Comparison of ENCODE assay signal across 8 cellular contexts in genomic region chr20:31684153-31685003, GRCh38. TPM values are rescaled to one million over a fixed set of nuclear protein-coding genes. Genes with fewer than 3 reads are reported as not detected.
DNase-seq lines count a peak whose midpoint lies in the region; ATAC-seq and TF ChIP-seq lines count a peak whose summit lies in the region.

No MANE protein-coding gene starts in this region.

- H3F3A ChIP-seq in PC-9 (ENCODE audit: insufficient read depth, low read depth), result peaks cover 59% of the 10 kb centered on the region

- H3K9me2 ChIP-seq in PC-9 (ENCODE audit: insufficient read depth), result no peaks in the 10 kb centered on the region

- H3K4me3 Mint-ChIP-seq in Caco-2 (ENCODE audit: unreplicated experiment), result no peak overlapping the region

- POLR2A ChIA-PET in Caco-2 (lab: Charles Lee) (interaction anchor here (0.6 to 1.6 kb wide), 4 partner anchors 11 to 54 kb away, joined by 3 to 11 read pairs (median 3); partner anchors contain the start of gene BCL2L1), PC-9 (lab: Charles Lee; ENCODE audit: unreplicated experiment) (interaction anchor here (0.7 kb wide), 1 partner anchor 35 kb away, joined by 3 read pairs; no protein-coding TSS in a partner anchor)

- peak; percentile 47 for ATAC-seq in GM21528 (IDR thresholded peaks at IDR 0.05; ENCODE audit: low FRiP score, unreplicated experiment)

- H3K9me3 ChIP-seq in Caco-2 (no peaks in the 10 kb centered on the region), PC-9 (ENCODE audit: insufficient read depth, low read depth) (no peaks in the 10 kb centered on the region)

- H3K4me1 Mint-ChIP-seq in Caco-2 (ENCODE audit: low read depth, unreplicated experiment), result peaks cover 86% of the 10 kb centered on the region

- H2AFZ ChIP-seq in PC-9, result no peak overlapping the region

- peaks cover 98% of the 10 kb centered on the region for H3K36me3 Mint-ChIP-seq in Caco-2 (ENCODE audit: insufficient read depth, unreplicated experiment)

- H3K27me3 Mint-ChIP-seq in Caco-2 (ENCODE audit: insufficient read depth, unreplicated experiment), result no peaks in the 10 kb centered on the region

- H3K36me3 ChIP-seq in Caco-2 (ENCODE audit: control insufficient read depth, insufficient read depth, low read length) (peaks cover 28% of the 10 kb centered on the region), PC-9 (ENCODE audit: low read depth) (peaks cover 70% of the 10 kb centered on the region), kidney epithelial cell (ENCODE audit: control insufficient read depth, insufficient read depth, low read length) (peaks cover 1% of the 10 kb centered on the region)

- H3K4me3 ChIP-seq in Caco-2 (ENCODE audit: low read depth, low read length) (no peak overlapping the region), PC-9 (no peak overlapping the region), kidney epithelial cell (ENCODE audit: low read depth, low read length) (no peak overlapping the region)

- intact Hi-C loops in Caco-2 (cut with micrococcal nuclease; ENCODE audit: unreplicated experiment), result no loop called here
- intact Hi-C loops in PC-9 (cut with micrococcal nuclease; ENCODE audit: unreplicated experiment), result no loop called here

- H3K79me2 ChIP-seq in PC-9 (ENCODE audit: low read depth), result peaks cover 96% of the 10 kb centered on the region

- peaks cover 17% of the 10 kb centered on the region for H4K20me1 ChIP-seq in PC-9 (ENCODE audit: insufficient read depth)

- TF ChIP-seq CTCF in Caco-2 (IDR thresholded peaks at IDR 0.05; ENCODE audit: insufficient read depth in 1 of 2, low read depth in 1 of 2, low read length in 1 of 2, severe bottlenecking in 1 of 2, unreplicated experiment in 1 of 2) (no peak), PC-9 (conservative IDR thresholded peaks at IDR 0.05) (no peak), kidney epithelial cell (IDR thresholded peaks at IDR 0.05; ENCODE audit: insufficient read depth, low read length, poor library complexity, severe bottlenecking) (no peak)

- peak overlapping the region; percentile 24; the same call in 1 of the 2 replicates for H3K27ac ChIP-seq in PC-9

- peak overlapping the region; percentile 73 for H3K27ac Mint-ChIP-seq in Caco-2 (ENCODE audit: unreplicated experiment)

- DNase-seq in Caco-2, result no peak
- DNase-seq in PC-9, result no peak
- peak; percentile 51 for DNase-seq in kidney epithelial cell (ENCODE audit: low read depth)
- no peak for DNase-seq in NCI-H748 treated with DMSO at 0.1 percent for 48 hours (lab: John Stamatoyannopoulos, UW)
- DNase-seq in NCI-H82 (lab: John Stamatoyannopoulos, UW), result no peak
- no peak for DNase-seq in AML-193 (lab: John Stamatoyannopoulos, UW)
- no peak for DNase-seq in HCEC 1CT

- BruUV-seq in Caco-2 (replicated peaks; lab: Mats Ljungman, UMichigan), result no TSS peak
- no TSS peak for BruUV-seq in PC-9 (replicated peaks; lab: Mats Ljungman, UMichigan)

- H3K4me2 ChIP-seq in PC-9, result no peak overlapping the region

- CTCF ChIA-PET in Caco-2 (lab: Charles Lee) (interaction anchor here (0.6 to 2.9 kb wide), 7 partner anchors 11 to 333 kb away, joined by 3 to 21 read pairs (median 5); no protein-coding TSS in a partner anchor), PC-9 (lab: Charles Lee) (no interaction called here)

- H3K4me1 ChIP-seq in Caco-2 (peaks cover 86% of the 10 kb centered on the region), PC-9 (replicated peaks; ENCODE audit: insufficient read depth) (peaks cover 17% of the 10 kb centered on the region)

- H3K27me3 ChIP-seq in Caco-2 (replicated peaks; ENCODE audit: control insufficient read depth, insufficient read depth, low read length) (no peaks in the 10 kb centered on the region), PC-9 (ENCODE audit: insufficient read depth, low read depth) (no peaks in the 10 kb centered on the region), kidney epithelial cell (ENCODE audit: control insufficient read depth, insufficient read depth, low read length) (no peaks in the 10 kb centered on the region)

- no peaks in the 10 kb centered on the region for H3K9me3 Mint-ChIP-seq in Caco-2 (ENCODE audit: unreplicated experiment)

RNA-seq across cellular contexts. Expression of gene BCL2L1, which starts 38.3 kb away (rescaled TPM):
- 444 and 469 TPM in 2 replicates for total RNA-seq in Caco-2 (2022)
- 125 and 129 TPM in 2 replicates for total RNA-seq in PC-9 (2021)
- 252 and 283 TPM in 2 replicates for total RNA-seq in kidney epithelial cell

RNA-seq across cellular contexts. Expression of gene COX4I2, which starts 46.7 kb away (rescaled TPM):
- total RNA-seq in Caco-2 (2022) (not detected in 2 replicates), PC-9 (2021) (not detected in 2 replicates), kidney epithelial cell (0.25 TPM in 1 of 2 replicates, not detected in the other)

RNA-seq across cellular contexts. Expression of gene TPX2, which starts 54.7 kb away (rescaled TPM):
- total RNA-seq in Caco-2 (2022) (221 and 237 TPM in 2 replicates), PC-9 (2021) (140 and 164 TPM in 2 replicates), kidney epithelial cell (16.0 and 16.1 TPM in 2 replicates)
